Comparison of ENCODE assay signal across 8 cellular contexts in the genomic region with DNA sequence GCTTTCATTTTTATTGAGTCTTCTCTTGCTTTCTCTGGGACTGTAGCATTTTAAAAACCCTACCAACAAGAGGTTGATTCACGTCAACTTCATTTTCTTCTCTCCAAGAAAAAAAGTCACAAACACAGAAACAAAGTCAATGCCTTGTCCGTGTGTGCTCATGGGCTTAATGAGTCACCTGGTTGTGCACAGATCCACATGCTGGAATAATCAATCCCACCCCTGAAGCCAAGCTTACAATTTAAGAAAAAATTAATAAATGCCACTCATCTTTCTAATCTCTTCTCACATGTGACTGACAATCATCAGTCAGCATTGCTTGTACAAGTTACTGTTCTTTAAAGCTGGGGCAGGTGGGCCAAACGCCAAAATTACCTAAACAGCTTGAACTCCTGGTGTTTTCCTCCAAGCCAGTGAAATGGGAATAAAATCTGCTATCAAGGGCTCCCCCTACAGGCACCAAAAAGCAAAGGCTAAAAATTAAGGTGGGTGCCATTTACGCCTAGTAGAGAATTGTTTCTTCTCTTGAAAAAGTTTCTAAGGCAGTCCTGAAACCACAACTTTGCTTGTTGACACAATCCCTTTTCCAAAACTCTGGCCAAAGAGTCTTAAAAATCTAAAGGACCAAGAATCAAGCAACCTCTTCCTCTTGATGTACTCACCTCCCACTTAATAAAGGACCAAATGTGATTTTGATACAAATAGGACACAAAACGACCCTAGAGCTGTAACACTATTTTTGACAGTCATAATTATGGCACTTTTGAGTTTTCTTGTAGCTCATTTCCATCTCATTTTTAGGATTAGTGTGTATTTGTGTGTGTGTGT. TPM values are rescaled to one million over a fixed set of nuclear protein-coding genes. Genes with fewer than 3 reads are reported as not detected.
DNase-seq lines count a peak whose midpoint lies in the region; ATAC-seq and TF ChIP-seq lines count a peak whose summit lies in the region.

No MANE protein-coding gene starts in this region.

- H3K4me3 ChIP-seq in foreskin fibroblast (ENCODE audit: low read depth in 1 of 2, low read length in 2 of 2) = no peak overlapping the region

- peaks cover 55% of the 10 kb centered on the region for H3K4me1 Mint-ChIP-seq in activated T-cell treated with anti-CD3 and anti-CD28 coated beads, Interleukin-2, amount 50 U/mL, for 72 hours (ENCODE audit: low read depth)

- no peak for ATAC-seq in activated T-cell treated with anti-CD3 and anti-CD28 coated beads, Interleukin-2, amount 50 U/mL, for 72 hours (replicated peaks in 1 of 2)
- peak; percentile 80 for ATAC-seq in SK-N-SH treated with all-trans-retinoic acid at 6 μM for 48 hours
- no peak for ATAC-seq in GM18867 (IDR thresholded peaks at IDR 0.05; ENCODE audit: unreplicated experiment)
- ATAC-seq in HG03139 (IDR thresholded peaks at IDR 0.05; ENCODE audit: unreplicated experiment) = no peak

- peak overlapping the region in 1 of 2 donors; percentile 22 for H3K4me3 Mint-ChIP-seq in activated T-cell treated with anti-CD3 and anti-CD28 coated beads, Interleukin-2, amount 50 U/mL, for 72 hours

- no peaks in the 10 kb centered on the region for H3K9me3 Mint-ChIP-seq in activated T-cell treated with anti-CD3 and anti-CD28 coated beads, Interleukin-2, amount 50 U/mL, for 72 hours

- TF ChIP-seq CTCF in foreskin fibroblast (IDR thresholded peaks at IDR 0.05; ENCODE audit: low read depth, low read length) = peak; percentile 73

- H3K36me3 Mint-ChIP-seq in activated T-cell treated with anti-CD3 and anti-CD28 coated beads, Interleukin-2, amount 50 U/mL, for 72 hours (ENCODE audit: insufficient read depth in 2 of 2) = peaks cover 0 to 2% of the 10 kb centered on the region in 2 donors

- peak overlapping the region; percentile 25 for H3K27ac Mint-ChIP-seq in activated T-cell treated with anti-CD3 and anti-CD28 coated beads, Interleukin-2, amount 50 U/mL, for 72 hours

- no peaks in the 10 kb centered on the region for H3K27me3 Mint-ChIP-seq in activated T-cell treated with anti-CD3 and anti-CD28 coated beads, Interleukin-2, amount 50 U/mL, for 72 hours (ENCODE audit: low read depth)

- DNase-seq in activated T-cell treated with anti-CD3 and anti-CD28 coated beads, Interleukin-2, amount 50 U/mL, for 72 hours = peak in 1 of 2 donors; percentile 27
- no peak for DNase-seq in activated T-cell treated with anti-CD3 and anti-CD28 coated beads for 4 hours
- DNase-seq in Kasumi-1 (lab: John Stamatoyannopoulos, UW) = peak; percentile 64
- DNase-seq in foreskin fibroblast = peak; percentile 22 to 67
- peak; percentile 57 for DNase-seq in retina

TF ChIP-seq in SK-N-SH treated with all-trans-retinoic acid at 6 μM for 48 hours, 23 proteins besides CTCF, POLR2A, EP300 and RAD21:
- TF ChIP-seq ZNF565 (CRISPR knock-in tag; conservative IDR thresholded peaks at IDR 0.05; ENCODE audit: low read depth) = no peak
- TF ChIP-seq ZC3H10 (CRISPR knock-in tag; IDR thresholded peaks at IDR 0.05) = no peak
- TF ChIP-seq, protein P1, sequence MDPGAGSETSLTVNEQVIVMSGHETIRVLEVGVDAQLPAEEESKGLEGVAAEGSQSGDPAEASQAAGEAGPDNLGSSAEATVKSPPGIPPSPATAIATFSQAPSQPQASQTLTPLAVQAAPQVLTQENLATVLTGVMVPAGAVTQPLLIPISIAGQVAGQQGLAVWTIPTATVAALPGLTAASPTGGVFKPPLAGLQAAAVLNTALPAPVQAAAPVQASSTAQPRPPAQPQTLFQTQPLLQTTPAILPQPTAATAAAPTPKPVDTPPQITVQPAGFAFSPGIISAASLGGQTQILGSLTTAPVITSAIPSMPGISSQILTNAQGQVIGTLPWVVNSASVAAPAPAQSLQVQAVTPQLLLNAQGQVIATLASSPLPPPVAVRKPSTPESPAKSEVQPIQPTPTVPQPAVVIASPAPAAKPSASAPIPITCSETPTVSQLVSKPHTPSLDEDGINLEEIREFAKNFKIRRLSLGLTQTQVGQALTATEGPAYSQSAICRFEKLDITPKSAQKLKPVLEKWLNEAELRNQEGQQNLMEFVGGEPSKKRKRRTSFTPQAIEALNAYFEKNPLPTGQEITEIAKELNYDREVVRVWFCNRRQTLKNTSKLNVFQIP (CRISPR knock-in tag; IDR thresholded peaks at IDR 0.05; ENCODE audit: borderline replicate concordance, low read depth) = no peak

RNA-seq across cellular contexts. Expression of a gene that starts 21.3 kb away (rescaled TPM):
- total RNA-seq in activated T-cell treated with anti-CD3 and anti-CD28 coated beads, Interleukin-2, amount 50 U/mL, for 72 hours = 10 to 100 TPM; 15.4 TPM

RNA-seq across cellular contexts. Expression of a gene that starts 37.0 kb away (rescaled TPM):
- total RNA-seq in activated T-cell treated with anti-CD3 and anti-CD28 coated beads, Interleukin-2, amount 50 U/mL, for 72 hours = 1 to 10 TPM; 1.1 to 1.5 TPM

RNA-seq across cellular contexts. Expression of a gene that starts 47.9 kb away (rescaled TPM):
- under 1 TPM; 0.79 to 0.96 TPM for total RNA-seq in activated T-cell treated with anti-CD3 and anti-CD28 coated beads, Interleukin-2, amount 50 U/mL, for 72 hours
